In genomic region chr3:110576962-110577361, GRCh38 we compare ENCODE assay signal across 11 cellular contexts.
DNase-seq lines count a peak whose midpoint lies in the region; TF ChIP-seq lines count a peak whose summit lies in the region.
"Had no signal": no experiment of that assay in that cellular context is flagged by ENCODE, and none has a peak within 500 bp of the region (broad histone marks: within the 10 kb centered on the region; RNA-seq: fewer than 3 reads in every experiment).

No MANE protein-coding gene starts in this region.

- H3K23ac ChIP-seq in mesenchymal stem cell (ENCODE audit: low read length in 2 of 2) = no peak overlapping the region

- no peak overlapping the region for H4K91ac ChIP-seq in mesenchymal stem cell (ENCODE audit: low read length)

- H3K27ac ChIP-seq in mesenchymal stem cell (ENCODE audit: low read length, poor library complexity, severe bottlenecking) = peak overlapping the region; percentile 99

- peak overlapping the region; percentile 66 to 83 for H3K18ac ChIP-seq in mesenchymal stem cell (ENCODE audit: low read depth in 1 of 2, low read length in 2 of 2)

- no peaks in the 10 kb centered on the region for H3K79me1 ChIP-seq in mesenchymal stem cell (replicated peaks; ENCODE audit: low read length, poor library complexity, severe bottlenecking)

- 0% methylated on average over 3 of the region's 3 CpGs for WGBS in mesenchymal stem cell

- peak overlapping the region; percentile 84 for H4K8ac ChIP-seq in mesenchymal stem cell (ENCODE audit: low read length)

- in situ Hi-C loops in KBM-7 (cut with MboI; ENCODE audit: low pct_unique_long_range_greater_than_20kb, low sequenced_read_pairs) (no loop called here), GM13976 (cut with MboI; ENCODE audit: low sequenced_read_pairs, unreplicated experiment) (no loop called here)

- H3K4me2 ChIP-seq in mesenchymal stem cell (ENCODE audit: low read length, poor library complexity, severe bottlenecking) = no peak overlapping the region

- H3K4ac ChIP-seq in mesenchymal stem cell (ENCODE audit: low read depth in 1 of 2, low read length in 2 of 2) = no peak overlapping the region

- no peaks in the 10 kb centered on the region for H3K36me3 ChIP-seq in mesenchymal stem cell (ENCODE audit: control insufficient read depth in 1 of 2, insufficient read depth in 2 of 2, low read depth in 1 of 2, low read length in 2 of 2)

- H3K9ac ChIP-seq in mesenchymal stem cell (ENCODE audit: low read length) = peak overlapping the region; percentile 60

- no peak overlapping the region for H2BK120ac ChIP-seq in mesenchymal stem cell (ENCODE audit: low read depth, low read length)

- H2AFZ ChIP-seq in mesenchymal stem cell (ENCODE audit: low read depth, low read length) = no peak overlapping the region

- H2BK15ac ChIP-seq in mesenchymal stem cell (ENCODE audit: low read depth, poor library complexity, severe bottlenecking) = peak overlapping the region; percentile 23

- no peak overlapping the region for H3K14ac ChIP-seq in mesenchymal stem cell (ENCODE audit: low read length in 2 of 2)

- no peak for TF ChIP-seq CTCF in GM13976 (IDR thresholded peaks at IDR 0.05; ENCODE audit: borderline replicate concordance, control extremely low read depth, extremely low read depth, insufficient read depth, missing control alignments)

- H3K27me3 ChIP-seq in mesenchymal stem cell (ENCODE audit: control insufficient read depth in 1 of 2, insufficient read depth in 1 of 2, low read length in 2 of 2) = no peaks in the 10 kb centered on the region

- peak; percentile 98 for DNase-seq in EH (ENCODE audit: low read depth)
- peak; percentile 6 for DNase-seq in MV-4-11 (lab: John Stamatoyannopoulos, UW)
- peak; percentile 82 for DNase-seq in dedifferentiated amniotic fluid mesenchymal stem cell (ENCODE audit: extremely low spot score)
- peak; percentile 82 for DNase-seq in mesenchymal stem cell
- DNase-seq in activated CD4-positive, CD25-positive, alpha-beta regulatory T cell (lab: John Stamatoyannopoulos, UW) = no peak
- no peak for DNase-seq in KBM-7
- no peak for DNase-seq in activated CD8-positive, alpha-beta memory T cell treated with anti-CD3 and anti-CD28 coated beads for 24 hours
- no peak for DNase-seq in GM13976 (ENCODE audit: low spot score)
- DNase-seq: effector memory CD4-positive, alpha-beta T cell; nucleus accumbens; stimulated activated naive B cell treated with anti-CD40 and anti-IgM and Interleukin-4, amounts not matched to agents 10 μg/mL and 1 μg/mL and 100 μg/mL, for 72 hours had no signal

- H2BK5ac ChIP-seq in mesenchymal stem cell (ENCODE audit: low read depth, low read length, poor library complexity, severe bottlenecking) = peak overlapping the region; percentile 96

- H2AK5ac ChIP-seq in mesenchymal stem cell (ENCODE audit: low read length, severe bottlenecking) = peak overlapping the region; percentile 96

- H2BK12ac ChIP-seq in mesenchymal stem cell (ENCODE audit: low read length in 2 of 2) = no peak overlapping the region

- no peaks in the 10 kb centered on the region for H3K9me3 ChIP-seq in mesenchymal stem cell (ENCODE audit: control insufficient read depth, low read length)

- no peak overlapping the region for H3K4me3 ChIP-seq in mesenchymal stem cell (ENCODE audit: insufficient read depth in 1 of 2, low read depth in 1 of 2, low read length in 2 of 2)

- H3K4me1 ChIP-seq in mesenchymal stem cell (ENCODE audit: control insufficient read depth, insufficient read depth, low read depth, low read length) = peaks cover 1% of the 10 kb centered on the region

Comparison
In these comparisons a context has a peak if more than half of its experiments do, and no peak if none do; other contexts are left out.
1. DNase-seq: peak in EH (single experiment), MV-4-11 (single experiment), dedifferentiated amniotic fluid mesenchymal stem cell (single experiment) and mesenchymal stem cell (single experiment); none in activated CD4-positive, CD25-positive, alpha-beta regulatory T cell (0 of 4), KBM-7 (single experiment), activated CD8-positive, alpha-beta memory T cell treated with anti-CD3 and anti-CD28 coated beads for 24 hours (single experiment) and GM13976 (single experiment).